Comparison of ENCODE assay signal across 7 cellular contexts in the genomic region with DNA sequence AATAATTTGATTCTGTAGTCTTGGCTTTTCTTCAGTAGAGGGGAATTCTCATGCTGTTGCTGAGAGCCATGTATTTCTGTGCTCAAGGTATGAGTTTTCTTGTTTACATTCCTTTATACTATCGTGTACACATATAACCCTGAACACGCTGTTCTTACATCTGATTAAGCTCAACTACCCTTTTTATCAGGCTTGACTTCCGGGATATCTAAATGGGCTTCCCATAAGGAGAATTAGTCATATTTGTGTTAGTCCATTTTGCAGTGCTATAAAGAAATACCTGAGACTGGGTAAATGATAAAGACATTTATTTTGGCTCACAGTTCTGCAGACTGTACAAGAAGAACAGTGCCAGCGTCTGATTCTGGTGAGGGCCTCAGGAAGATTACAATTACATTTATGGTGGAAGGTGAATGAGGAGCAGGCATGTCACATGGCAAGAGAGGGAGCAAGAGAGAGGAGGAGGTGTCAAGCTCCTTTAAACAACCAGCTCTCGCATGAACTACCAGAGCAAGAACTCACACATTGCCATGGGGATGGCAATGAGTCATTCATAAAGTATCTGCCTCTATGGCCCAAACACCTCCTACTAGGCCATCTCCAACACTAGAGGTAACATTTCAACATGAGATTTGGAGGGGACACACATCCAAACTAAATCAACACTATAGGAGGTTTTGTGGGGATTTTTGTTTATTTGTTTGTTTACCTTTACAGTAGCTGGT.
A peak's percentile ranks its signal among the peaks of the same experiment; 100 is the strongest.
DNase-seq lines count a peak whose midpoint lies in the region; ATAC-seq, FAIRE-seq and TF ChIP-seq lines count a peak whose summit lies in the region.
"Not testable (repeated sequence)": the region's sequence is repeated elsewhere in the genome, so short reads cannot be mapped to it uniquely, and the experiment has no call there.

No MANE protein-coding gene starts in this region.

- not testable (repeated sequence) for H2AFZ ChIP-seq in HCT116 (ENCODE audit: low read depth, low read length, poor library complexity, severe bottlenecking)

- not testable (repeated sequence) for H3K36me3 Mint-ChIP-seq in activated CD4-positive, alpha-beta T cell treated with anti-CD3 and anti-CD28 coated beads for 36 hours (ENCODE audit: low read depth)

- peak; percentile 94 for FAIRE-seq in urothelium cell line (lab: Jason Lieb, UNC)

- in situ Hi-C loops in Panc1 (cut with HindIII; ENCODE audit: low pct_unique_long_range_greater_than_20kb, low sequenced_read_pairs) = not testable (repeated sequence)

- not testable (repeated sequence) for H3K4me3 ChIP-seq in HCT116 (replicated peaks in 1 of 2; ENCODE audit: low read depth in 1 of 2, low read length in 2 of 2); Panc1 (ENCODE audit: low read depth in 2 of 2, low read length in 2 of 2); mucosa of descending colon

- not testable (repeated sequence) for TF ChIP-seq CTCF in HCT116 (IDR thresholded peaks at IDR 0.05 in 2 of 3, conservative IDR thresholded peaks at IDR 0.05 in 1 of 3; ENCODE audit: borderline replicate concordance in 1 of 3, insufficient read depth in 1 of 3, low read depth in 2 of 3, low read length in 2 of 3); Panc1 (IDR thresholded peaks at IDR 0.05); mucosa of descending colon (IDR thresholded peaks at IDR 0.05)

- not testable (repeated sequence) for H3K27ac Mint-ChIP-seq in activated CD4-positive, alpha-beta T cell treated with anti-CD3 and anti-CD28 coated beads for 36 hours

- not testable (repeated sequence) for DNase-seq in HCT116 (ENCODE audit: low read depth, low spot score); Panc1 (ENCODE audit: low read depth, low spot score); activated CD4-positive, alpha-beta T cell treated with anti-CD3 and anti-CD28 coated beads for 36 hours; epithelial cell of prostate (ENCODE audit: low read depth, low spot score); left colon; mucosa of descending colon; urothelium cell line (ENCODE audit: low spot score)

- not testable (repeated sequence) for H3K4me1 ChIP-seq in HCT116 (ENCODE audit: control insufficient read depth in 1 of 2, insufficient read depth in 2 of 2, low read length in 2 of 2); Panc1 (ENCODE audit: control insufficient read depth, insufficient read depth, low read length); mucosa of descending colon (ENCODE audit: low read depth)

- ATAC-seq in HCT116 = peak; percentile 100
- peak; percentile 98 for ATAC-seq in Panc1
- peak; percentile 42 for ATAC-seq in activated CD4-positive, alpha-beta T cell treated with anti-CD3 and anti-CD28 coated beads for 36 hours
- peak; percentile 92 for ATAC-seq in left colon
- peak; percentile 95 for ATAC-seq in mucosa of descending colon

- intact Hi-C loops in HCT116 (cut with micrococcal nuclease); Panc1 (cut with micrococcal nuclease; ENCODE audit: unreplicated experiment); activated CD4-positive, alpha-beta T cell treated with anti-CD3 and anti-CD28 coated beads for 36 hours (cut with DNase I, micrococcal nuclease); left colon (cut with DNase I, micrococcal nuclease); mucosa of descending colon (cut with DNase I, micrococcal nuclease): not testable (repeated sequence)

- CTCF ChIA-PET in HCT116 (lab: Charles Lee); Panc1 (lab: Charles Lee); activated CD4-positive, alpha-beta T cell treated with anti-CD3 and anti-CD28 coated beads for 36 hours (lab: Charles Lee): not testable (repeated sequence)

- TF ChIP-seq RAD21 in HCT116 (IDR thresholded peaks at IDR 0.05; ENCODE audit: low read depth) = not testable (repeated sequence)

- H3K9ac ChIP-seq in HCT116 (ENCODE audit: low read length) = not testable (repeated sequence)

- not testable (repeated sequence) for H3K4me1 Mint-ChIP-seq in activated CD4-positive, alpha-beta T cell treated with anti-CD3 and anti-CD28 coated beads for 36 hours

- RAD21 ChIA-PET in HCT116 (lab: Charles Lee; ENCODE audit: low non-redundant PET in 1 of 2, low total read pairs in 2 of 2, uncharacterized antibody in 2 of 2, unreplicated experiment in 2 of 2) = not testable (repeated sequence)

- H3K27me3 ChIP-seq in HCT116 (ENCODE audit: insufficient read depth, low read length); Panc1 (ENCODE audit: control insufficient read depth, insufficient read depth, low read length): not testable (repeated sequence)

- H3K9me3 ChIP-seq in HCT116 (ENCODE audit: control insufficient read depth in 1 of 2, insufficient read depth in 1 of 2, low read depth in 1 of 2, low read length in 2 of 2); Panc1 (ENCODE audit: control insufficient read depth, insufficient read depth, low read depth, low read length); mucosa of descending colon: not testable (repeated sequence)

- H3K36me3 ChIP-seq in HCT116 (ENCODE audit: control insufficient read depth in 1 of 2, insufficient read depth in 2 of 2, low read length in 2 of 2); Panc1 (ENCODE audit: control insufficient read depth, insufficient read depth, low read length); mucosa of descending colon (ENCODE audit: low read depth): not testable (repeated sequence)

- H3K9me3 Mint-ChIP-seq in activated CD4-positive, alpha-beta T cell treated with anti-CD3 and anti-CD28 coated beads for 36 hours (ENCODE audit: low read depth) = not testable (repeated sequence)

- not testable (repeated sequence) for TF ChIP-seq POLR2A in HCT116 (IDR thresholded peaks at IDR 0.05; ENCODE audit: borderline replicate concordance, extremely low read depth, insufficient read depth, insufficient read length)

- not testable (repeated sequence) for BruUV-seq in HCT116 (replicated peaks; lab: Mats Ljungman, UMichigan); Panc1 (replicated peaks; lab: Mats Ljungman, UMichigan)

- not testable (repeated sequence) for H3K4me2 ChIP-seq in HCT116 (ENCODE audit: low read length)

- POLR2A ChIA-PET in HCT116 (lab: Charles Lee); Panc1 (lab: Charles Lee); activated CD4-positive, alpha-beta T cell treated with anti-CD3 and anti-CD28 coated beads for 36 hours (lab: Charles Lee): not testable (repeated sequence)

- H4K20me1 ChIP-seq in HCT116 (ENCODE audit: insufficient read depth) = not testable (repeated sequence)

- not testable (repeated sequence) for H3K27me3 Mint-ChIP-seq in activated CD4-positive, alpha-beta T cell treated with anti-CD3 and anti-CD28 coated beads for 36 hours

- not testable (repeated sequence) for H3K27ac ChIP-seq in HCT116 (ENCODE audit: low read depth, low read length); Panc1 (ENCODE audit: low read length)
- H3K27ac ChIP-seq in epithelial cell of prostate = peak overlapping the region; percentile 66

- H3K4me3 Mint-ChIP-seq in activated CD4-positive, alpha-beta T cell treated with anti-CD3 and anti-CD28 coated beads for 36 hours = not testable (repeated sequence)

- not testable (repeated sequence) for H3K79me2 ChIP-seq in HCT116 (ENCODE audit: insufficient read depth, low read length)

- not testable (repeated sequence) for H3K9me2 ChIP-seq in HCT116 (ENCODE audit: insufficient read depth)

Comparison
In these comparisons a context has a peak if more than half of its experiments do, and no peak if none do; other contexts are left out.
1. ATAC-seq: peak in every context shown above with its lines; median percentile 100 in HCT116; 98 in Panc1; 95 in mucosa of descending colon; 92 in left colon; 42 in activated CD4-positive, alpha-beta T cell treated with anti-CD3 and anti-CD28 coated beads for 36 hours.